Comparison of ENCODE assay signal across 12 cellular contexts in genomic region chr9:86093788-86094555, GRCh38. TPM values are rescaled to one million over a fixed set of nuclear protein-coding genes. Genes with fewer than 3 reads are reported as not detected.
DNase-seq lines count a peak whose midpoint lies in the region; ATAC-seq and TF ChIP-seq lines count a peak whose summit lies in the region.
"Had no signal": no experiment of that assay in that cellular context is flagged by ENCODE, and none has a peak within 500 bp of the region (broad histone marks: within the 10 kb centered on the region; RNA-seq: fewer than 3 reads in every experiment).

No MANE protein-coding gene starts in this region.

- TF ChIP-seq CTCF in prostate gland (IDR thresholded peaks at IDR 0.05) (no peak), WERI-Rb-1 (IDR thresholded peaks at IDR 0.05; ENCODE audit: low read depth, low read length) (no peak)

- peak overlapping the region; percentile 25 to 35 for H3K9ac ChIP-seq in duodenal mucosa (ENCODE audit: low read depth in 1 of 2, low read length in 2 of 2)

- no peak for TF ChIP-seq POLR2A in prostate gland (IDR thresholded peaks at IDR 0.05)

- H3K4me1 Mint-ChIP-seq in activated CD4-positive, alpha-beta T cell treated with anti-CD3 and anti-CD28 coated beads, Interleukin-2, amount 10 ng/mL, durations not matched to agents 7 days and 5 days: peaks cover 7% of the 10 kb centered on the region

- H3K36me3 ChIP-seq in duodenal mucosa (ENCODE audit: control insufficient read depth in 1 of 2, insufficient read depth in 2 of 2, low read length in 2 of 2) (peaks cover 0 to 3% of the 10 kb centered on the region in 2 donors), prostate gland (no peaks in the 10 kb centered on the region), WERI-Rb-1 (no peaks in the 10 kb centered on the region; the same call in 1 of the 2 replicates)

- H3K9me3 ChIP-seq in duodenal mucosa (ENCODE audit: control insufficient read depth in 1 of 2, low read length in 2 of 2) (no peaks in the 10 kb centered on the region), prostate gland (no peaks in the 10 kb centered on the region), WERI-Rb-1 (ENCODE audit: severe bottlenecking) (peaks cover 3% of the 10 kb centered on the region)

- H3K27ac ChIP-seq in duodenal mucosa (ENCODE audit: low read depth, low read length) (peak overlapping the region; percentile 58), prostate gland (peak overlapping the region; percentile 34 to 70), WERI-Rb-1 (no peak overlapping the region)

- H3K36me3 Mint-ChIP-seq in activated CD4-positive, alpha-beta T cell treated with anti-CD3 and anti-CD28 coated beads, Interleukin-2, amount 10 ng/mL, durations not matched to agents 7 days and 5 days (ENCODE audit: low read depth): no peaks in the 10 kb centered on the region

- H3K4me3 ChIP-seq in duodenal mucosa (ENCODE audit: low read depth in 1 of 2, low read length in 2 of 2) (peak overlapping the region in 1 of 2 donors; percentile 26), prostate gland (no peak overlapping the region), WERI-Rb-1 (ENCODE audit: low read depth, low read length) (no peak overlapping the region)

- DNase-seq in LoVo (ENCODE audit: low spot score): peak; percentile 89
- peak; percentile 58 for DNase-seq in prostate gland (ENCODE audit: low spot score)
- no peak for DNase-seq in activated CD4-positive, alpha-beta T cell treated with anti-CD3 and anti-CD28 coated beads, Interleukin-2, amount 10 ng/mL, durations not matched to agents 7 days and 5 days
- no peak for DNase-seq in WERI-Rb-1
- DNase-seq in NCI-H446 treated with DMSO at 0.1 percent for 48 hours (lab: John Stamatoyannopoulos, UW): no peak
- no peak for DNase-seq in hippocampal formation (lab: John Stamatoyannopoulos, UW)
- DNase-seq: activated T-cell treated with anti-CD3 and anti-CD28 coated beads for 4 hours; NCI-H82; nucleus accumbens; stimulated activated naive CD4-positive, alpha-beta T cell treated with Interleukin-2 at 50 U/mL for 16 hours had no signal

- CTCF ChIA-PET in activated CD4-positive, alpha-beta T cell treated with anti-CD3 and anti-CD28 coated beads, Interleukin-2, amount 10 ng/mL, durations not matched to agents 7 days and 5 days (lab: Charles Lee): no interaction called here

- peak; percentile 72 for ATAC-seq in GM21619 (IDR thresholded peaks at IDR 0.05; ENCODE audit: unreplicated experiment)

- H3K4me1 ChIP-seq in duodenal mucosa (ENCODE audit: control insufficient read depth in 1 of 2, insufficient read depth in 2 of 2, low read length in 2 of 2) (peaks cover 25 to 26% of the 10 kb centered on the region in 2 donors), prostate gland (replicated peaks) (no peaks in the 10 kb centered on the region)

- no peaks in the 10 kb centered on the region for H3K27me3 ChIP-seq in duodenal mucosa (ENCODE audit: control insufficient read depth in 1 of 2, insufficient read depth in 2 of 2, low read length in 2 of 2)
- no peaks in the 10 kb centered on the region for H3K27me3 ChIP-seq in prostate gland (replicated peaks; ENCODE audit: insufficient read depth)
- H3K27me3 ChIP-seq in WERI-Rb-1 (ENCODE audit: insufficient read depth, low read depth, severe bottlenecking): no peaks in the 10 kb centered on the region

- no peak overlapping the region for H3K27ac Mint-ChIP-seq in activated CD4-positive, alpha-beta T cell treated with anti-CD3 and anti-CD28 coated beads, Interleukin-2, amount 10 ng/mL, durations not matched to agents 7 days and 5 days

- intact Hi-C loops in prostate gland (cut with DNase I): no loop called here

- H3K9me3 Mint-ChIP-seq in activated CD4-positive, alpha-beta T cell treated with anti-CD3 and anti-CD28 coated beads, Interleukin-2, amount 10 ng/mL, durations not matched to agents 7 days and 5 days: no peaks in the 10 kb centered on the region

- peaks cover 31% of the 10 kb centered on the region for H3K27me3 Mint-ChIP-seq in activated CD4-positive, alpha-beta T cell treated with anti-CD3 and anti-CD28 coated beads, Interleukin-2, amount 10 ng/mL, durations not matched to agents 7 days and 5 days

- POLR2A ChIA-PET in activated CD4-positive, alpha-beta T cell treated with anti-CD3 and anti-CD28 coated beads, Interleukin-2, amount 10 ng/mL, durations not matched to agents 7 days and 5 days (lab: Charles Lee): no interaction called here

- WGBS in prostate gland: 65% methylated on average over 8 of the region's 8 CpGs

- H3K4me3 Mint-ChIP-seq in activated CD4-positive, alpha-beta T cell treated with anti-CD3 and anti-CD28 coated beads, Interleukin-2, amount 10 ng/mL, durations not matched to agents 7 days and 5 days: no peak overlapping the region

RNA-seq across cellular contexts. Expression of gene GOLM1, which starts 5.4 kb away (rescaled TPM):
- 100 to 1,000 TPM in 1 of 2 donors, 10 to 100 TPM in 1; 53.4 to 162 TPM for total RNA-seq in prostate gland
- 1 to 10 TPM in 1 of 2 experiments, under 1 TPM in 1; 0.87 to 1.0 TPM for total RNA-seq in activated CD4-positive, alpha-beta T cell treated with anti-CD3 and anti-CD28 coated beads, Interleukin-2, amount 10 ng/mL, durations not matched to agents 7 days and 5 days

Comparison
In these comparisons a context has a peak if more than half of its experiments do, and no peak if none do; other contexts are left out.
1. DNase-seq: peak in LoVo (single experiment) and prostate gland (single experiment); none in activated CD4-positive, alpha-beta T cell treated with anti-CD3 and anti-CD28 coated beads, Interleukin-2, amount 10 ng/mL, durations not matched to agents 7 days and 5 days (single experiment), WERI-Rb-1 (single experiment), NCI-H446 treated with DMSO at 0.1 percent for 48 hours (single experiment) and hippocampal formation (0 of 2).
2. RNA of gene GOLM1, which starts 5.4 kb away (total RNA-seq): 53.4 to 162 TPM in prostate gland; 0.87 to 1.0 TPM in activated CD4-positive, alpha-beta T cell treated with anti-CD3 and anti-CD28 coated beads, Interleukin-2, amount 10 ng/mL, durations not matched to agents 7 days and 5 days; every median in the first group is over 10 times any median in the second.